ENCODE assay signal across 1 cellular context in genomic region chr12:55996715-55997534, GRCh38.
TF ChIP-seq lines count a peak whose summit lies in the region.

Gene SUOX, plus strand, starts transcription at chr12:55997276. Its CDS starts 4,946 bp downstream, at chr12:56002222.

TF ChIP-seq in HEK293, 187 proteins besides CTCF, POLR2A, EP300 and RAD21 (continued from another document):
- TF ChIP-seq ZNF518A (tag by site-specific recombination; conservative IDR thresholded peaks at IDR 0.05; ENCODE audit: low read depth) (no peak), ZNF792 (tag by site-specific recombination; IDR thresholded peaks at IDR 0.05) (no peak), HIC1 (tag by site-specific recombination; IDR thresholded peaks at IDR 0.05) (no peak), ZNF639 (tag by site-specific recombination; IDR thresholded peaks at IDR 0.05) (no peak), ZNF629 (tag by site-specific recombination; IDR thresholded peaks at IDR 0.05) (no peak), ZNF654 (tag by site-specific recombination; IDR thresholded peaks at IDR 0.05; ENCODE audit: low read depth) (no peak), ZSCAN16 (tag by site-specific recombination; IDR thresholded peaks at IDR 0.05) (no peak), ZNF19 (tag by site-specific recombination; IDR thresholded peaks at IDR 0.05; ENCODE audit: low read depth) (no peak), ZNF658 (tag by site-specific recombination; IDR thresholded peaks at IDR 0.05) (no peak), ZNF132 (tag by site-specific recombination; IDR thresholded peaks at IDR 0.05; ENCODE audit: borderline replicate concordance) (no peak), TSHZ1 (tag by site-specific recombination; IDR thresholded peaks at IDR 0.05; ENCODE audit: borderline replicate concordance) (no peak), ZNF530 (tag by site-specific recombination; IDR thresholded peaks at IDR 0.05; ENCODE audit: low read depth) (no peak), ZNF311 (tag by site-specific recombination; IDR thresholded peaks at IDR 0.05; ENCODE audit: borderline replicate concordance) (no peak), ZNF169 (tag by site-specific recombination; IDR thresholded peaks at IDR 0.05) (no peak), ZNF791 (tag by site-specific recombination; IDR thresholded peaks at IDR 0.05) (no peak), WT1 (tag by site-specific recombination; IDR thresholded peaks at IDR 0.05) (no peak), ZNF600 (tag by site-specific recombination; IDR thresholded peaks at IDR 0.05) (peak; percentile 66; the same call in 1 of the 2 replicates), ZNF707 (tag by site-specific recombination; IDR thresholded peaks at IDR 0.05) (no peak), ZFP69B (tag by site-specific recombination; IDR thresholded peaks at IDR 0.05) (no peak), KLF16 (tag by site-specific recombination; IDR thresholded peaks at IDR 0.05) (no peak), HOXA7 (CRISPR knock-in tag; IDR thresholded peaks at IDR 0.05; ENCODE audit: borderline replicate concordance) (no peak), ZBTB26 (tag by site-specific recombination; optimal IDR thresholded peaks at IDR 0.05) (peak; percentile 25), ZNF704 (tag by site-specific recombination; IDR thresholded peaks at IDR 0.05) (no peak), IKZF3 (tag by site-specific recombination; IDR thresholded peaks at IDR 0.05) (no peak), SP2 (tag by site-specific recombination; IDR thresholded peaks at IDR 0.05) (peak; percentile 92), ZBTB21 (tag by site-specific recombination; IDR thresholded peaks at IDR 0.05) (no peak), ZNF146 (tag by site-specific recombination; IDR thresholded peaks at IDR 0.05) (no peak), MEIS1 (CRISPR knock-in tag; IDR thresholded peaks at IDR 0.05; ENCODE audit: borderline replicate concordance) (no peak), PBX3 (CRISPR knock-in tag; IDR thresholded peaks at IDR 0.05) (no peak), ZBTB48 (tag by site-specific recombination; IDR thresholded peaks at IDR 0.05) (no peak), ZNF692 (tag by site-specific recombination; IDR thresholded peaks at IDR 0.05) (no peak), BCL11B (tag by site-specific recombination; IDR thresholded peaks at IDR 0.05; ENCODE audit: low read depth) (no peak), GLIS2 (tag by site-specific recombination; IDR thresholded peaks at IDR 0.05) (0 out of 2 replicates have a peak, but pooled peaks have one; percentile 30), ZNF18 (tag by site-specific recombination; IDR thresholded peaks at IDR 0.05) (no peak)
